ENCODE assay signal across 24 cellular contexts in the genomic region with DNA sequence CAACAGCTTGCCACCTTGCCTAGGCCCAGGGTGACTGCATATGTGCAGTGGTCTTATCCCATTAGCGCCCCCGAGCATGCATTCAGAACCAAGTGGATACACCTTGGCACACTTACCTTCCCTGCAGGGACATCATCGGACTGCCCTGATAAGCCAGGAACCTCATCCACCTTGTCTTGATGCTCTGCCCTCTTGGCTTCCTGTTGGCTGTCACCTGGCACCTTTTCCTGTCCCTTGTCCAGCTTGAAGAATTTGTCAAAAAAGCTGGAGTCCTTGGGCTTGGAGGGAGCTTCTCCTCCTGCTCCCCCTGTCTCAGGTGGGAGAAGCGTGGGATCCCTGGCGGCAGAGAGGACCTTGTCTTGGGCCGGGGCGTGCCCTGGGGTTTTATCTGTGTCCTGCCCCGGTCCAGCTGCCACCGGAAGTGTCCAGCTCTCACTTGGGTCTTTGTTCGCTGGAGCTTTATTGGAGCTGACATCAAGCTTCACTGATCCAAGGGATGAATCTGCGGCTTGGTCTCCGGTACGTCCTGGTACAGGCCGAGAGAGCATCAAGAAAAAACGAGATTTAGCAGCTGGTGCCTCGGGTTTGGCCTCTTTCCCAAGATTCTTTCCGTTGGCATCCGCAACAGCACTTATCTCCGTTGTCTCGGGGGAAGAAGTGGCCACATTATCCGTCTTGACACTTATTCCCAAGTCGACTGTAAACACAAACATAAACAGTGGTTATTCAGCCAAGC. TPM values are rescaled to one million over a fixed set of nuclear protein-coding genes. Genes with fewer than 3 reads are reported as not detected.
DNase-seq lines count a peak whose midpoint lies in the region; ATAC-seq, FAIRE-seq and TF ChIP-seq lines count a peak whose summit lies in the region.
"Had no signal": no experiment of that assay in that cellular context is flagged by ENCODE, and none has a peak within 500 bp of the region (broad histone marks: within the 10 kb centered on the region; RNA-seq: fewer than 3 reads in every experiment).

No MANE protein-coding gene starts in this region.

- H2BK5ac ChIP-seq in H1 (ENCODE audit: low read depth, low read length): no peak overlapping the region

- H4K91ac ChIP-seq in H1 (replicated peaks; ENCODE audit: insufficient read length, low read length): no peak overlapping the region

- no peak overlapping the region for H3K18ac ChIP-seq in H1 (ENCODE audit: extremely low read depth, low read length)

- TF ChIP-seq POLR2A in H1 (IDR thresholded peaks at IDR 0.05; ENCODE audit: control extremely low read depth in 1 of 2, low read depth in 2 of 2, low read length in 2 of 2): no peak

- no peak overlapping the region for H3K4me2 ChIP-seq in H1 (ENCODE audit: insufficient read depth in 1 of 2, low read depth in 2 of 2, low read length in 2 of 2)

- H4K8ac ChIP-seq in H1 (ENCODE audit: extremely low read depth, insufficient read depth, low read length): peak overlapping the region; percentile 18; the same call in 1 of the 2 replicates

- POLR2A ChIA-PET in H1 (lab: Charles Lee; ENCODE audit: partially characterized antibody): no interaction called here

- H3K23ac ChIP-seq in H1 (ENCODE audit: insufficient read length): no peak overlapping the region

- no peak for TF ChIP-seq RAD21 in H1 (IDR thresholded peaks at IDR 0.05 in 1 of 2, conservative IDR thresholded peaks at IDR 0.05 in 1 of 2; ENCODE audit: low read depth in 2 of 2, low read length in 2 of 2)

- ATAC-seq in mucosa of descending colon: peak; percentile 31
- no peak for ATAC-seq in Right ventricle myocardium inferior
- ATAC-seq: T-cell had no signal

- H3K79me1 ChIP-seq in H1 (ENCODE audit: low read depth, low read length): no peaks in the 10 kb centered on the region

- H3K4me1 ChIP-seq in H1 (replicated peaks in 1 of 4; ENCODE audit: control insufficient read depth in 3 of 4, insufficient read depth in 4 of 4, low read length in 3 of 4) (peaks cover 0 to 2% (median 0%) of the 10 kb centered on the region in 4 experiments; a peak in 2 of 7 replicates), mucosa of descending colon (ENCODE audit: low read depth) (no peaks in the 10 kb centered on the region)
- H3K4me1 ChIP-seq: Peyer's patch, upper lobe of left lung had no signal

- intact Hi-C loops in mucosa of descending colon (cut with DNase I, micrococcal nuclease): no loop called here
- intact Hi-C loops in Right ventricle myocardium inferior (cut with DNase I): no loop called here

- no peak overlapping the region for H2BK120ac ChIP-seq in H1 (replicated peaks; ENCODE audit: low read depth, low read length)

- peak; percentile 11 for DNase-seq in amniotic epithelial cell (ENCODE audit: low read depth)
- DNase-seq in H1 (ENCODE audit: low read depth in 1 of 2, low spot score in 2 of 2): no peak
- DNase-seq in mucosa of descending colon: no peak
- no peak for DNase-seq in Right ventricle myocardium inferior (ENCODE audit: missing footprints)
- no peak for DNase-seq in D721Med (ENCODE audit: insufficient read length, low spot score)
- no peak for DNase-seq in HK-2 (ENCODE audit: unreplicated experiment)
- no peak for DNase-seq in cerebellar nuclear complex (lab: John Stamatoyannopoulos, UW)
- DNase-seq: activated CD4-positive, alpha-beta T cell treated with anti-CD3 and anti-CD28 coated beads for 1 hour; activated T-cell treated with anti-CD3 and anti-CD28 coated beads, Interleukin-2, amount 50 U/mL, for 1 hour; CD4-positive, alpha-beta T cell; GOT3; KBM-7; NCI-H526; Peyer's patch; small intestine; stimulated activated CD4-positive, alpha-beta T cell treated with anti-CD3 and anti-CD28 coated beads, Interleukin-1b, Interleukin-23, amount 100 ng/mL, for 48 hours; T-cell had no signal

- H3K23me2 ChIP-seq in H1 (ENCODE audit: low read depth, low read length): no peaks in the 10 kb centered on the region

- no peaks in the 10 kb centered on the region for H3K27me3 ChIP-seq in H1 (replicated peaks in 1 of 4; ENCODE audit: control insufficient read depth in 3 of 4, extremely low read depth in 1 of 4, insufficient read depth in 3 of 4, low read length in 3 of 4)
- H3K27me3 ChIP-seq: Peyer's patch, upper lobe of left lung had no signal

- no peak overlapping the region for H4K5ac ChIP-seq in H1 (ENCODE audit: insufficient read length, low read depth, low read length)

- no peak for FAIRE-seq in H1 (lab: Jason Lieb, UNC)
- FAIRE-seq in D721Med (lab: Jason Lieb, UNC): no peak
- FAIRE-seq: islet of Langerhans, small intestine had no signal

- H3K56ac ChIP-seq in H1 (replicated peaks; ENCODE audit: insufficient read length, low read depth, low read length): no peak overlapping the region

- no peak overlapping the region for H3K14ac ChIP-seq in H1 (ENCODE audit: insufficient read length)

- no peak overlapping the region for H2BK15ac ChIP-seq in H1 (ENCODE audit: low read length)

- no peaks in the 10 kb centered on the region for H3K79me2 ChIP-seq in H1 (ENCODE audit: control insufficient read depth in 1 of 2, insufficient read depth in 2 of 2, low read length in 2 of 2)

- H3K36me3 ChIP-seq in H1 (ENCODE audit: control insufficient read depth in 2 of 4, insufficient read depth in 4 of 4, low read length in 3 of 4) (no peaks in the 10 kb centered on the region), mucosa of descending colon (ENCODE audit: low read depth) (no peaks in the 10 kb centered on the region)
- H3K36me3 ChIP-seq: Peyer's patch, SJCRH30, upper lobe of left lung had no signal

- H3K27ac ChIP-seq in H1 (ENCODE audit: low read depth, low read length) (no peak overlapping the region), temporal lobe (ENCODE audit: low read depth, low read length) (peak overlapping the region; percentile 91)
- H3K27ac ChIP-seq: epithelial cell of prostate, Peyer's patch, SJCRH30, upper lobe of left lung had no signal

- H2BK12ac ChIP-seq in H1 (ENCODE audit: low read depth, low read length): no peak overlapping the region

- 93% methylated on average over 21 of the region's 22 CpGs; no CpG with 5 or more reads in 1 of the 2 experiments for WGBS in H1 (ENCODE audit: extremely low coverage in 1 of 2, insufficient coverage in 1 of 2, insufficient read length in 1 of 2, insufficient replicate concordance in 2 of 2, low coverage in 1 of 2, low lambda C conversion rate in 2 of 2, missing lambda C conversion rate in 1 of 2), 2 experiments

- TF ChIP-seq CTCF in H1 (IDR thresholded peaks at IDR 0.05; ENCODE audit: control extremely low read depth in 1 of 3, insufficient read depth in 1 of 3, low read depth in 1 of 3, low read length in 3 of 3): no peak
- TF ChIP-seq CTCF in mucosa of descending colon (IDR thresholded peaks at IDR 0.05): no peak
- no peak for TF ChIP-seq CTCF in D721Med (IDR thresholded peaks at IDR 0.05; ENCODE audit: insufficient read depth, missing control alignments)

- no peaks in the 10 kb centered on the region for H3K9me3 ChIP-seq in H1 (ENCODE audit: insufficient read depth in 2 of 2, low read depth in 1 of 2, low read length in 1 of 2)
- H3K9me3 ChIP-seq in mucosa of descending colon: no peaks in the 10 kb centered on the region
- H3K9me3 ChIP-seq: Peyer's patch, SJCRH30, upper lobe of left lung had no signal

- no peak for TF ChIP-seq EP300 in H1 (IDR thresholded peaks at IDR 0.05; ENCODE audit: borderline replicate concordance in 1 of 2, low read depth in 2 of 2, low read length in 2 of 2)

- H3K4ac ChIP-seq in H1 (replicated peaks; ENCODE audit: insufficient read length, low read depth, low read length): no peak overlapping the region

- no peak overlapping the region for H3K9ac ChIP-seq in H1 (replicated peaks in 1 of 4; ENCODE audit: extremely low read depth in 1 of 4, low read depth in 3 of 4, low read length in 3 of 4)

- no peak overlapping the region for H2AFZ ChIP-seq in H1 (ENCODE audit: low read length)

- no peak overlapping the region for H3K4me3 ChIP-seq in H1 (ENCODE audit: extremely low read depth in 1 of 4, insufficient read depth in 2 of 4, low read depth in 3 of 4, low read length in 4 of 4)
- H3K4me3 ChIP-seq in mucosa of descending colon: no peak overlapping the region
- H3K4me3 ChIP-seq: Peyer's patch, SJCRH30, upper lobe of left lung had no signal

- no peak overlapping the region for H2BK20ac ChIP-seq in H1 (ENCODE audit: low read length)

- H4K20me1 ChIP-seq in H1 (replicated peaks in 1 of 2; ENCODE audit: control insufficient read depth in 1 of 2, insufficient read depth in 2 of 2, low read length in 2 of 2): no peaks in the 10 kb centered on the region

- H2AK5ac ChIP-seq in H1 (ENCODE audit: low read depth, low read length): no peak overlapping the region

- CTCF ChIA-PET in H1 (lab: Charles Lee; ENCODE audit: partially characterized antibody): interaction anchor here (0.6 to 1.8 kb wide), 4 partner anchors 36 to 819 kb away, joined by 3 read pairs; no protein-coding TSS in a partner anchor

TF ChIP-seq in H1, 55 proteins besides CTCF, POLR2A, EP300 and RAD21:
- no peak for TF ChIP-seq SIRT6 (IDR thresholded peaks at IDR 0.05; ENCODE audit: low read length)

RNA-seq across cellular contexts. Expression of gene BCAS1, which starts 42.0 kb away (rescaled TPM):
- total RNA-seq in H1 (2021; fragmentation: NEBNext Ultra II Directional; extraction: Animal tissue kit (Norgen Biotek cat#: 25700)): 0.19 and 0.27 TPM in 2 replicates
- 0.06 and 0.08 TPM in 2 replicates for polyA plus RNA-seq in H1 (2011; rRNA removed)
- polyA plus RNA-seq in H1 (2011; cell fraction: cytosol; rRNA removed): 0.03 TPM
- polyA plus RNA-seq in H1 (2011; cell fraction: nucleus; rRNA removed): 0.10 TPM
- 0.25 to 0.48 TPM (median 0.38 TPM) in 3 of 4 replicates, not detected in the other for polyA plus RNA-seq in H1 (2012, experiment 1 of 2)
- polyA plus RNA-seq in H1 (2012, experiment 2 of 2): not detected
- 0.20 TPM for polyA plus RNA-seq in H1 (2013, experiment 1 of 2)
- polyA plus RNA-seq in H1 (2013, experiment 2 of 2): 0.18 TPM
- 0.02 and 0.06 TPM in 2 replicates for polyA minus RNA-seq in H1 (2011; rRNA and poly(A)+ RNA removed)
- polyA minus RNA-seq in H1 (2011; cell fraction: cytosol; rRNA and poly(A)+ RNA removed): not detected
- polyA minus RNA-seq in H1 (2011; cell fraction: nucleus; rRNA and poly(A)+ RNA removed): 0.30 TPM
- total RNA-seq in mucosa of descending colon (100 to 1,000 TPM in 2 of 3 donors, 10 to 100 TPM in 1; 39.4 to 191 (median 101) TPM), temporal lobe (3.9 TPM), Right ventricle myocardium inferior (not detected)
- total RNA-seq: neural crest cell, pulmonary artery endothelial cell had no signal
